Comparison of ENCODE assay signal across 25 cellular contexts in the genomic region with DNA sequence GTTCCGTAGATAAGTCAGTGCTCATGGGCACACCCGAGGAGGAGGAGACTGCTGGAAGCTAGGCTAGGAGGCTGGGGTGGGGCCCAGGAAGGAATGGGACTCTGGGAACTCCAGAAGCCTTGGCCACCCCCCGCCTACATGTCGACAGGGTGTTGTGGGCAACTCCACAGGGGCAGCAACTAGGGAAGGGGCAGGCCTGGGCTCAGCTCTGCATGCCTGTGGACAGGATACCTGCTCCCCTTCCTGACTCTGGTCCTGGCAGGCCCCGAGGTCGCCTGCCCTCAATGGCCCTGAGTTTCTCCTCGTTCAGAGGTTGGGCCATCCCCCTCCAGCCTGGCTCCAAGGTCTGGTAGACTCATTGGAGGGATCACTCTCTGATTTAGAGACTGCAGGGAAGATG.
DNase-seq lines count a peak whose midpoint lies in the region; FAIRE-seq and TF ChIP-seq lines count a peak whose summit lies in the region.
"Had no signal": no experiment of that assay in that cellular context is flagged by ENCODE, and none has a peak within 500 bp of the region (broad histone marks: within the 10 kb centered on the region; RNA-seq: fewer than 3 reads in every experiment).

No MANE protein-coding gene starts in this region.

- TF ChIP-seq CTCF in HEK293 (tag by site-specific recombination; IDR thresholded peaks at IDR 0.05) (no peak), H1 (IDR thresholded peaks at IDR 0.05; ENCODE audit: control extremely low read depth in 1 of 3, insufficient read depth in 1 of 3, low read depth in 1 of 3, low read length in 3 of 3) (no peak)

- no peak overlapping the region for H2AFZ ChIP-seq in H1 (ENCODE audit: low read length)
- H2AFZ ChIP-seq in neuronal stem cell (ENCODE audit: low read length), result no peak overlapping the region

- no peaks in the 10 kb centered on the region for H3K27me3 ChIP-seq in H1 (replicated peaks in 1 of 4; ENCODE audit: control insufficient read depth in 3 of 4, extremely low read depth in 1 of 4, insufficient read depth in 3 of 4, low read length in 3 of 4)
- peaks cover 0 to 64% (median 0%) of the 10 kb centered on the region in 3 experiments for H3K27me3 ChIP-seq in neuronal stem cell (ENCODE audit: control insufficient read depth in 3 of 3, insufficient read depth in 3 of 3, low read depth in 1 of 3, low read length in 3 of 3)
- H3K27me3 ChIP-seq: BE2C, BLaER1 had no signal

- H4K5ac ChIP-seq in H1 (ENCODE audit: insufficient read length, low read depth, low read length), result no peak overlapping the region

- H2BK15ac ChIP-seq in H1 (ENCODE audit: low read length) (peak overlapping the region; percentile 46), neuronal stem cell (ENCODE audit: low read length) (no peak overlapping the region)

- H3K14ac ChIP-seq in H1 (ENCODE audit: insufficient read length) (no peak overlapping the region), neuronal stem cell (ENCODE audit: low read length) (no peak overlapping the region)

- H4K8ac ChIP-seq in H1 (ENCODE audit: extremely low read depth, insufficient read depth, low read length) (no peak overlapping the region), neuronal stem cell (ENCODE audit: low read depth, low read length) (no peak overlapping the region)

- H3K23ac ChIP-seq in H1 (ENCODE audit: insufficient read length) (no peak overlapping the region), neuronal stem cell (ENCODE audit: low read depth, low read length, poor library complexity) (no peak overlapping the region)

- CTCF ChIA-PET in HEK293 (lab: Yijun Ruan, JAX) (interaction anchor here (0.6 to 2.3 kb wide), 2 partner anchors 13 to 130 kb away, joined by 3 to 11 read pairs; no protein-coding TSS in a partner anchor), H1 (lab: Charles Lee; ENCODE audit: partially characterized antibody) (interaction anchor here (0.8 to 6.5 kb wide), 4 partner anchors 15 to 133 kb away, joined by 3 to 60 read pairs (median 6); no protein-coding TSS in a partner anchor)

- H2BK12ac ChIP-seq in H1 (ENCODE audit: low read depth, low read length) (no peak overlapping the region), neuronal stem cell (ENCODE audit: low read length) (no peak overlapping the region)

- no peak overlapping the region for H3K56ac ChIP-seq in H1 (replicated peaks; ENCODE audit: insufficient read length, low read depth, low read length)

- H3K9ac ChIP-seq in H1 (replicated peaks in 1 of 4; ENCODE audit: extremely low read depth in 1 of 4, low read depth in 3 of 4, low read length in 3 of 4), result no peak overlapping the region
- no peak overlapping the region for H3K9ac ChIP-seq in neuronal stem cell (ENCODE audit: low read depth, low read length, poor library complexity)
- H3K9ac ChIP-seq: BLaER1 had no signal

- H2BK20ac ChIP-seq in H1 (ENCODE audit: low read length), result no peak overlapping the region

- H3K4me2 ChIP-seq in H1 (ENCODE audit: insufficient read depth in 1 of 2, low read depth in 2 of 2, low read length in 2 of 2), result no peak overlapping the region
- H3K4me2 ChIP-seq in neuronal stem cell (ENCODE audit: insufficient read depth, low read length, poor library complexity, severe bottlenecking), result no peak overlapping the region
- H3K4me2 ChIP-seq: BLaER1 had no signal

- H4K91ac ChIP-seq in H1 (replicated peaks; ENCODE audit: insufficient read length, low read length), result no peak overlapping the region
- no peak overlapping the region for H4K91ac ChIP-seq in neuronal stem cell (ENCODE audit: low read depth, low read length, poor library complexity)

- H3K4ac ChIP-seq in H1 (replicated peaks; ENCODE audit: insufficient read length, low read depth, low read length) (no peak overlapping the region), neuronal stem cell (ENCODE audit: low read length) (no peak overlapping the region)

- WGBS in H1 (ENCODE audit: extremely low coverage in 1 of 2, insufficient coverage in 1 of 2, insufficient read length in 1 of 2, insufficient replicate concordance in 2 of 2, low coverage in 1 of 2, low lambda C conversion rate in 2 of 2, missing lambda C conversion rate in 1 of 2), 2 experiments, result 93% methylated on average over 7 of the region's 7 CpGs; no CpG with 5 or more reads in 1 of the 2 experiments
- WGBS in neuronal stem cell (ENCODE audit: extremely low coverage in 2 of 2, insufficient read length in 2 of 2, insufficient replicate concordance in 1 of 2), 2 donors, result no CpG with 5 or more reads among the region's 7 CpGs

- H2AK5ac ChIP-seq in H1 (ENCODE audit: low read depth, low read length) (no peak overlapping the region), neuronal stem cell (ENCODE audit: low read depth, low read length) (peak overlapping the region; percentile 35)

- H3K18ac ChIP-seq in H1 (ENCODE audit: extremely low read depth, low read length) (no peak overlapping the region; the same call in 1 of the 2 replicates), neuronal stem cell (ENCODE audit: low read length) (peak overlapping the region; percentile 25)

- FAIRE-seq in H1 (lab: Jason Lieb, UNC) (no peak), GM12892 (lab: Jason Lieb, UNC) (no peak)
- FAIRE-seq: A204.1, GM12891, GM18507 had no signal

- H3K4me1 ChIP-seq in HEK293 (ENCODE audit: control insufficient read depth, insufficient read depth, low read length) (no peaks in the 10 kb centered on the region), H1 (replicated peaks in 1 of 4; ENCODE audit: control insufficient read depth in 3 of 4, insufficient read depth in 4 of 4, low read length in 3 of 4) (peaks cover 0 to 6% (median 2%) of the 10 kb centered on the region in 4 experiments; a peak in 4 of 7 replicates), neuronal stem cell (ENCODE audit: control insufficient read depth in 2 of 2, insufficient read depth in 1 of 2, low read depth in 1 of 2, low read length in 2 of 2) (peaks cover 0 to 4% of the 10 kb centered on the region in 2 donors)
- H3K4me1 ChIP-seq: BE2C had no signal

- no peaks in the 10 kb centered on the region for H3K9me3 ChIP-seq in HEK293 (ENCODE audit: control insufficient read depth, insufficient read depth, low read depth, low read length)
- H3K9me3 ChIP-seq in H1 (ENCODE audit: insufficient read depth in 2 of 2, low read depth in 1 of 2, low read length in 1 of 2), result no peaks in the 10 kb centered on the region
- no peaks in the 10 kb centered on the region for H3K9me3 ChIP-seq in neuronal stem cell (replicated peaks in 1 of 2; ENCODE audit: control insufficient read depth in 2 of 2, insufficient read depth in 1 of 2, low read depth in 1 of 2, low read length in 2 of 2)
- H3K9me3 ChIP-seq: BE2C, BLaER1 had no signal

- H2BK120ac ChIP-seq in H1 (replicated peaks; ENCODE audit: low read depth, low read length), result no peak overlapping the region
- no peak overlapping the region for H2BK120ac ChIP-seq in neuronal stem cell (ENCODE audit: low read depth, low read length)

- POLR2A ChIA-PET in HEK293 (lab: Yijun Ruan, JAX), result no interaction called here
- POLR2A ChIA-PET in H1 (lab: Charles Lee; ENCODE audit: partially characterized antibody), result no interaction called here

- H2BK5ac ChIP-seq in H1 (ENCODE audit: low read depth, low read length) (no peak overlapping the region), neuronal stem cell (ENCODE audit: low read length) (no peak overlapping the region)

- H3K79me2 ChIP-seq in H1 (ENCODE audit: control insufficient read depth in 1 of 2, insufficient read depth in 2 of 2, low read length in 2 of 2), result no peaks in the 10 kb centered on the region

- H3K4me3 ChIP-seq in HEK293 (ENCODE audit: low read depth, low read length), result no peak overlapping the region
- no peak overlapping the region for H3K4me3 ChIP-seq in H1 (ENCODE audit: extremely low read depth in 1 of 4, insufficient read depth in 2 of 4, low read depth in 3 of 4, low read length in 4 of 4)
- H3K4me3 ChIP-seq in neuronal stem cell (ENCODE audit: low read length in 2 of 2), result no peak overlapping the region
- H3K4me3 ChIP-seq: BLaER1 had no signal

- TF ChIP-seq POLR2A in H1 (IDR thresholded peaks at IDR 0.05; ENCODE audit: control extremely low read depth in 1 of 2, low read depth in 2 of 2, low read length in 2 of 2) (no peak), GM12892 (IDR thresholded peaks at IDR 0.05; ENCODE audit: low read depth, low read length) (no peak)

- H3K36me3 ChIP-seq in HEK293 (ENCODE audit: control insufficient read depth in 2 of 2, insufficient read depth in 1 of 2, low read length in 2 of 2), result no peaks in the 10 kb centered on the region
- H3K36me3 ChIP-seq in H1 (ENCODE audit: control insufficient read depth in 2 of 4, insufficient read depth in 4 of 4, low read length in 3 of 4), result no peaks in the 10 kb centered on the region
- H3K36me3 ChIP-seq in neuronal stem cell (replicated peaks in 1 of 2; ENCODE audit: control insufficient read depth in 2 of 2, insufficient read depth in 2 of 2, low read length in 2 of 2), result no peaks in the 10 kb centered on the region
- H3K36me3 ChIP-seq: BE2C, BLaER1 had no signal

- no peaks in the 10 kb centered on the region for H4K20me1 ChIP-seq in H1 (replicated peaks in 1 of 2; ENCODE audit: control insufficient read depth in 1 of 2, insufficient read depth in 2 of 2, low read length in 2 of 2)
- H4K20me1 ChIP-seq: BLaER1 had no signal

- no peak for TF ChIP-seq RAD21 in H1 (IDR thresholded peaks at IDR 0.05 in 1 of 2, conservative IDR thresholded peaks at IDR 0.05 in 1 of 2; ENCODE audit: low read depth in 2 of 2, low read length in 2 of 2)

- H3K23me2 ChIP-seq in H1 (ENCODE audit: low read depth, low read length), result no peaks in the 10 kb centered on the region

- H3K27ac ChIP-seq in HEK293 (ENCODE audit: extremely low read depth, low read depth, low read length) (no peak overlapping the region), H1 (ENCODE audit: low read depth, low read length) (no peak overlapping the region), neuronal stem cell (replicated peaks; ENCODE audit: low read length) (no peak overlapping the region)
- H3K27ac ChIP-seq: BLaER1 had no signal

- DNase-seq in H1 (ENCODE audit: low read depth in 1 of 2, low spot score in 2 of 2) (no peak), neuronal stem cell (ENCODE audit: low spot score) (no peak), GDM1 (lab: John Stamatoyannopoulos, UW) (no peak), GM12892 (ENCODE audit: insufficient read length) (no peak), HuH-7.5 (ENCODE audit: low spot score) (no peak)
- DNase-seq: 8988T; ACHN; BE2C; C1 segment of cervical spinal cord; CD4-positive, alpha-beta memory T cell; CD4-positive, CD25-positive, alpha-beta regulatory T cell; CD8-positive, alpha-beta memory T cell; COR-L47; DMS 273 treated with DMSO at 0.1 percent for 48 hours; DMS153; DMS53; DMS79; DND-41; EL; GF-D8 had no signal

- TF ChIP-seq EP300 in H1 (IDR thresholded peaks at IDR 0.05; ENCODE audit: borderline replicate concordance in 1 of 2, low read depth in 2 of 2, low read length in 2 of 2), result no peak

- H3K79me1 ChIP-seq in H1 (ENCODE audit: low read depth, low read length) (no peaks in the 10 kb centered on the region), neuronal stem cell (ENCODE audit: low read depth, low read length) (no peaks in the 10 kb centered on the region)

TF ChIP-seq in HEK293, 187 proteins besides CTCF, POLR2A, EP300 and RAD21:
- TF ChIP-seq ZNF670 (tag by site-specific recombination; IDR thresholded peaks at IDR 0.05; ENCODE audit: low read depth), result no peak
- TF ChIP-seq ZIC2 (tag by site-specific recombination; IDR thresholded peaks at IDR 0.05), result peak; percentile 73

TF ChIP-seq in H1, 55 proteins besides CTCF, POLR2A, EP300 and RAD21 (continues in another document):
- no peak for TF ChIP-seq SIN3A (conservative IDR thresholded peaks at IDR 0.05 in 1 of 2, IDR thresholded peaks at IDR 0.05 in 1 of 2; ENCODE audit: low read depth in 1 of 2, low read length in 2 of 2)
